Comparison of ENCODE assay signal across 12 cellular contexts in the genomic region with DNA sequence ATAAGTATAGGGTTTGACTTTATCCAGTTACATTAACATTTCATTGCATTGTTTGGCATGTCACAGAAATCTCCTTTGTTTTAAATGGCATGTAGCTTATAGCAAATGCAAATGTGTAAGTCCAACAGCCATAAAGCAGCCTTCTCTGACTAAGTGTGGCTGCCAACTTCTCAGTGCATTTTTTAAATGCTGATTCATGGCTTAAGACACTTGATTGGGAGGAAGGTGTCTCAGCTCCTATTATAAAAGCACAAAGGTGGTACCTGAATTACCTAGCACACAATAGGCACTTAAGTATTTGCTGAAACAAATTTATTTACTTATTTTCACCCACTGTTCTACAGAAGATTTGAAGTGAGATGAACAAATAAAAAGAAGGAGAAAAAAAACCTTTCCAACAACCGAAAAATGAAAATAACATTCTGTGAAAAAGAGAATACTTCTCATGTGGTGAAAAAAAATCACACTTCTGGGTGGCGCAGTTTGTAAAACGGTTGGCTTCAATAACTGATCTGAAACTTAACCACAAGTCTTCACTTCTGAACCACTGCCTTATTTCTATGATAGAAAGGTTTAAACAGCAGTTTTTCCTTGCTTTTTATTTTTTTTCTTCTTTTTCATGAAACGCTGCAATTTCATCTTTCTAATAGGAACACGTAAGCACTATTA.
DNase-seq lines count a peak whose midpoint lies in the region; ATAC-seq and TF ChIP-seq lines count a peak whose summit lies in the region.
"Had no signal": no experiment of that assay in that cellular context is flagged by ENCODE, and none has a peak within 500 bp of the region (broad histone marks: within the 10 kb centered on the region; RNA-seq: fewer than 3 reads in every experiment).

No MANE protein-coding gene starts in this region.

- no peak for DNase-seq in CD8-positive, alpha-beta T cell
- DNase-seq in OCI-LY7 (ENCODE audit: low spot score) (no peak), immature natural killer cell (peak; percentile 80 to 82 (median 81)), NCI-H1105 treated with DMSO at 0.1 percent for 48 hours (lab: John Stamatoyannopoulos, UW) (no peak), NAMALWA (ENCODE audit: low spot score) (no peak), hepatocyte (ENCODE audit: low spot score) (no peak), COLO668 (lab: John Stamatoyannopoulos, UW; ENCODE audit: unreplicated experiment) (no peak)
- DNase-seq: effector CD8-positive, alpha-beta T cell; NCI-H1694 treated with DMSO at 0.1 percent for 48 hours had no signal

- intact Hi-C loops in CD8-positive, alpha-beta T cell (cut with DNase I, micrococcal nuclease), result loop anchor here (1.0 to 10.0 kb wide), 8 partner anchors 8 to 1248 kb away; no protein-coding TSS in a partner anchor
- intact Hi-C loops in OCI-LY7 (cut with micrococcal nuclease; ENCODE audit: unreplicated experiment), result loop anchor here (2.0 to 10.0 kb wide), 4 partner anchors 160 to 1250 kb away; no protein-coding TSS in a partner anchor

- WGBS in hepatocyte (ENCODE audit: low lambda C conversion rate, missing lambda C conversion rate), result 85% methylated on average over 5 of the region's 5 CpGs

- no peaks in the 10 kb centered on the region for H3K9me3 ChIP-seq in CD8-positive, alpha-beta T cell (ENCODE audit: low read length)
- H3K9me3 ChIP-seq in OCI-LY7 (ENCODE audit: low read length) (no peaks in the 10 kb centered on the region), hepatocyte (ENCODE audit: low read depth) (no peaks in the 10 kb centered on the region)
- H3K9me3 ChIP-seq: SJSA1 had no signal

- peaks cover 94% of the 10 kb centered on the region for H3K4me1 ChIP-seq in CD8-positive, alpha-beta T cell (ENCODE audit: insufficient read depth, low read length)
- H3K4me1 ChIP-seq in OCI-LY7 (ENCODE audit: insufficient read depth, low read length, poor library complexity, severe bottlenecking) (peaks cover 12% of the 10 kb centered on the region), hepatocyte (ENCODE audit: insufficient read depth) (no peaks in the 10 kb centered on the region)
- H3K4me1 ChIP-seq: parathyroid adenoma, SJSA1 had no signal

- no peaks in the 10 kb centered on the region for H3K9me3 Mint-ChIP-seq in CD8-positive, alpha-beta T cell
- no peaks in the 10 kb centered on the region for H3K9me3 Mint-ChIP-seq in immature natural killer cell

- H3K79me2 ChIP-seq in OCI-LY7 (ENCODE audit: insufficient read depth, low read depth, low read length), result no peaks in the 10 kb centered on the region
- H3K79me2 ChIP-seq in hepatocyte, result peaks cover 21% of the 10 kb centered on the region

- peaks cover 97% of the 10 kb centered on the region for H3K4me1 Mint-ChIP-seq in CD8-positive, alpha-beta T cell (ENCODE audit: low read depth)
- H3K4me1 Mint-ChIP-seq in immature natural killer cell, result peaks cover 100% of the 10 kb centered on the region in 2 donors

- no peak for TF ChIP-seq CTCF in CD8-positive, alpha-beta T cell (IDR thresholded peaks at IDR 0.05)
- TF ChIP-seq CTCF in OCI-LY7 (conservative IDR thresholded peaks at IDR 0.05; ENCODE audit: low read length) (no peak), hepatocyte (IDR thresholded peaks at IDR 0.05; ENCODE audit: poor library complexity) (no peak)

- H3K4me3 ChIP-seq in CD8-positive, alpha-beta T cell (ENCODE audit: low read depth, low read length), result peak overlapping the region; percentile 1
- H3K4me3 ChIP-seq in OCI-LY7 (ENCODE audit: low read depth, low read length, poor library complexity, severe bottlenecking) (no peak overlapping the region), hepatocyte (no peak overlapping the region)
- H3K4me3 ChIP-seq: SJSA1 had no signal

- peak overlapping the region; percentile 63 for H3K4me3 Mint-ChIP-seq in CD8-positive, alpha-beta T cell
- H3K4me3 Mint-ChIP-seq in immature natural killer cell, result peak overlapping the region; percentile 77 to 96 (median 86)

- H3K27me3 Mint-ChIP-seq in CD8-positive, alpha-beta T cell (ENCODE audit: low read depth), result no peaks in the 10 kb centered on the region
- H3K27me3 Mint-ChIP-seq in immature natural killer cell (ENCODE audit: low read depth in 3 of 3), result peaks cover 2 to 24% (median 22%) of the 10 kb centered on the region in 3 donors

- peak overlapping the region; percentile 83; the same call in 1 of the 2 replicates for H2AFZ ChIP-seq in OCI-LY7 (ENCODE audit: low read length)
- H2AFZ ChIP-seq in hepatocyte, result no peak overlapping the region
- H2AFZ ChIP-seq: parathyroid adenoma had no signal

- peak; percentile 22 for ATAC-seq in CD8-positive, alpha-beta T cell
- peak; percentile 62 for ATAC-seq in GM19395 (IDR thresholded peaks at IDR 0.05; ENCODE audit: unreplicated experiment)

- no TSS peak for BruUV-seq in OCI-LY7 (replicated peaks; lab: Mats Ljungman, UMichigan)

- peak overlapping the region; percentile 95 for H3K27ac Mint-ChIP-seq in CD8-positive, alpha-beta T cell
- peak overlapping the region; percentile 91 to 98 (median 93) for H3K27ac Mint-ChIP-seq in immature natural killer cell

- POLR2A ChIA-PET in CD8-positive, alpha-beta T cell (lab: Charles Lee), result interaction anchor here (0.5 to 2.3 kb wide), 10 partner anchors 9 to 278 kb away, joined by 3 to 23 read pairs (median 4); no protein-coding TSS in a partner anchor
- POLR2A ChIA-PET in OCI-LY7 (lab: Charles Lee), result interaction anchor here (0.7 to 1.4 kb wide), 2 partner anchors 333 to 567 kb away, joined by 3 to 4 read pairs; no protein-coding TSS in a partner anchor

- H3K4me2 ChIP-seq in OCI-LY7 (ENCODE audit: low read length) (no peak overlapping the region), hepatocyte (no peak overlapping the region)

- CTCF ChIA-PET in CD8-positive, alpha-beta T cell (lab: Charles Lee), result interaction anchor here (0.8 to 7.4 kb wide), 29 partner anchors 10 to 348 kb away, joined by 3 to 100 read pairs (median 9); no protein-coding TSS in a partner anchor
- CTCF ChIA-PET in OCI-LY7 (lab: Charles Lee; ENCODE audit: unreplicated experiment), result no interaction called here

- peak overlapping the region; percentile 22 for H3K27ac ChIP-seq in CD8-positive, alpha-beta T cell (ENCODE audit: low read depth, low read length)
- no peak overlapping the region for H3K27ac ChIP-seq in OCI-LY7 (ENCODE audit: low read depth, low read length, poor library complexity, severe bottlenecking)
- H3K27ac ChIP-seq in hepatocyte, result no peak overlapping the region
- H3K27ac ChIP-seq: parathyroid adenoma, SJSA1 had no signal

- no peaks in the 10 kb centered on the region for H3K27me3 ChIP-seq in CD8-positive, alpha-beta T cell (ENCODE audit: insufficient read depth, low read length)
- peaks cover 15% of the 10 kb centered on the region for H3K27me3 ChIP-seq in hepatocyte

- H3K36me3 Mint-ChIP-seq in CD8-positive, alpha-beta T cell, result peaks cover 4% of the 10 kb centered on the region
- peaks cover 0 to 3% (median 0%) of the 10 kb centered on the region in 3 donors for H3K36me3 Mint-ChIP-seq in immature natural killer cell

- H4K20me1 ChIP-seq in OCI-LY7 (ENCODE audit: insufficient read depth, low read length), result no peaks in the 10 kb centered on the region
- no peaks in the 10 kb centered on the region for H4K20me1 ChIP-seq in hepatocyte (ENCODE audit: insufficient read depth, poor library complexity, severe bottlenecking)

- H3K9me2 ChIP-seq in OCI-LY7 (ENCODE audit: insufficient read depth, low read length), result no peaks in the 10 kb centered on the region
- H3K9me2 ChIP-seq in hepatocyte (replicated peaks; ENCODE audit: insufficient read depth), result no peaks in the 10 kb centered on the region

- no peaks in the 10 kb centered on the region for H3K36me3 ChIP-seq in CD8-positive, alpha-beta T cell (ENCODE audit: insufficient read depth, low read length)
- H3K36me3 ChIP-seq in OCI-LY7 (ENCODE audit: insufficient read depth, low read length), result no peaks in the 10 kb centered on the region
- H3K36me3 ChIP-seq in hepatocyte (replicated peaks; ENCODE audit: insufficient read depth, low read depth), result no peaks in the 10 kb centered on the region
- H3K36me3 ChIP-seq: SJSA1 had no signal

Comparison
In these comparisons a context has a peak if more than half of its experiments do, and no peak if none do; other contexts are left out.
1. DNase-seq: peak in immature natural killer cell (3 of 3); none in CD8-positive, alpha-beta T cell (0 of 7), OCI-LY7 (single experiment), NCI-H1105 treated with DMSO at 0.1 percent for 48 hours (single experiment), NAMALWA (single experiment), hepatocyte (single experiment) and COLO668 (single experiment).